Comparison of ENCODE assay signal across 8 cellular contexts in genomic region chr11:118594984-118595383, GRCh38. TPM values are rescaled to one million over a fixed set of nuclear protein-coding genes. Genes with fewer than 3 reads are reported as not detected.
A peak's percentile ranks its signal among the peaks of the same experiment; 100 is the strongest.
DNase-seq lines count a peak whose midpoint lies in the region; ATAC-seq and TF ChIP-seq lines count a peak whose summit lies in the region.
"Not testable (repeated sequence)": the region's sequence is repeated elsewhere in the genome, so short reads cannot be mapped to it uniquely, and the experiment has no call there.

No MANE protein-coding gene starts in this region.

- H3K36me3 Mint-ChIP-seq in activated CD8-positive, alpha-beta T cell treated with anti-CD3 and anti-CD28 coated beads for 36 hours (ENCODE audit: low read depth) = peaks cover 52% of the 10 kb centered on the region
- H3K36me3 Mint-ChIP-seq in neural progenitor cell = peaks cover 28% of the 10 kb centered on the region

- not testable (repeated sequence) for H3K4me3 ChIP-seq in KMS-11 (IDR thresholded peaks at IDR 0.05; ENCODE audit: insufficient read depth, low read depth, low read length); OCI-LY1 (ENCODE audit: low read depth, low read length, poor library complexity, severe bottlenecking); neural progenitor cell; uterus

- not testable (repeated sequence) for H3K27ac ChIP-seq in KMS-11; OCI-LY1 (ENCODE audit: low read depth, low read length, poor library complexity, severe bottlenecking); neural progenitor cell
- peak overlapping the region; percentile 32 for H3K27ac ChIP-seq in cingulate gyrus (ENCODE audit: low read depth, low read length)
- peak overlapping the region; percentile 19 to 72 for H3K27ac ChIP-seq in uterus

- H3K27me3 Mint-ChIP-seq in activated CD8-positive, alpha-beta T cell treated with anti-CD3 and anti-CD28 coated beads for 36 hours; neural progenitor cell (ENCODE audit: insufficient read depth, low read depth): not testable (repeated sequence)

- not testable (repeated sequence) for H3K27me3 ChIP-seq in KMS-11 (ENCODE audit: insufficient read depth, low read depth); OCI-LY1 (ENCODE audit: insufficient read depth, low read length); neural progenitor cell; uterus

- not testable (repeated sequence) for H3F3A ChIP-seq in OCI-LY1 (ENCODE audit: insufficient read depth, low read length); neural progenitor cell (ENCODE audit: low read depth)

- ATAC-seq in activated CD8-positive, alpha-beta T cell treated with anti-CD3 and anti-CD28 coated beads for 36 hours = peak; percentile 79
- ATAC-seq in left ventricle myocardium superior = peak; percentile 9

- not testable (repeated sequence) for H3K9me2 ChIP-seq in OCI-LY1 (ENCODE audit: low read depth, low read length)

- POLR2A ChIA-PET in activated CD8-positive, alpha-beta T cell treated with anti-CD3 and anti-CD28 coated beads for 36 hours (lab: Charles Lee) = interaction anchor here (0.7 to 1.4 kb wide), 3 partner anchors 10 to 13 kb away, joined by 3 to 5 read pairs (median 4); partner anchors contain the start of gene PHLDB1

- H3K4me3 Mint-ChIP-seq in activated CD8-positive, alpha-beta T cell treated with anti-CD3 and anti-CD28 coated beads for 36 hours; neural progenitor cell: not testable (repeated sequence)

- peak overlapping the region; percentile 15; the same call in 1 of the 2 replicates for H3K4me2 ChIP-seq in KMS-11
- not testable (repeated sequence) for H3K4me2 ChIP-seq in OCI-LY1 (ENCODE audit: low read length); neural progenitor cell

- DNase-seq in ELF-1 (ENCODE audit: low read depth, low spot score) = peak; percentile 53
- DNase-seq in activated CD8-positive, alpha-beta T cell treated with anti-CD3 and anti-CD28 coated beads for 36 hours = peak; percentile 17
- DNase-seq in left ventricle myocardium superior, uterus: not testable (repeated sequence)
- peak; percentile 47 for DNase-seq in neural progenitor cell (ENCODE audit: low spot score)

- H3K36me3 ChIP-seq in KMS-11 (ENCODE audit: insufficient read depth); uterus: not testable (repeated sequence)
- H3K36me3 ChIP-seq in OCI-LY1 (ENCODE audit: insufficient read depth, low read length) (peaks cover 76% of the 10 kb centered on the region), neural progenitor cell (peaks cover 24% of the 10 kb centered on the region)

- not testable (repeated sequence) for H3K9ac ChIP-seq in KMS-11; OCI-LY1 (ENCODE audit: low read length); neural progenitor cell

- peaks cover 19% of the 10 kb centered on the region for H3K4me1 ChIP-seq in KMS-11 (ENCODE audit: low read depth, poor library complexity, severe bottlenecking)
- not testable (repeated sequence) for H3K4me1 ChIP-seq in OCI-LY1 (ENCODE audit: insufficient read depth, low read length, severe bottlenecking); neural progenitor cell; uterus

- peaks cover 18% of the 10 kb centered on the region for H3K4me1 Mint-ChIP-seq in activated CD8-positive, alpha-beta T cell treated with anti-CD3 and anti-CD28 coated beads for 36 hours (ENCODE audit: low read depth)
- not testable (repeated sequence) for H3K4me1 Mint-ChIP-seq in neural progenitor cell

- not testable (repeated sequence) for H4K20me1 ChIP-seq in KMS-11 (ENCODE audit: insufficient read depth); OCI-LY1 (ENCODE audit: insufficient read depth, low read length)
- H4K20me1 ChIP-seq in neural progenitor cell (ENCODE audit: low read depth) = peaks cover 12% of the 10 kb centered on the region

- TF ChIP-seq CTCF in KMS-11 (conservative IDR thresholded peaks at IDR 0.05; ENCODE audit: low read depth, low read length) = peak; percentile 45; the same call in 1 of the 2 replicates
- TF ChIP-seq CTCF in OCI-LY1 (IDR thresholded peaks at IDR 0.05; ENCODE audit: low read length) = peak; percentile 12; the same call in 1 of the 2 replicates
- peak; percentile 64 for TF ChIP-seq CTCF in activated CD8-positive, alpha-beta T cell treated with anti-CD3 and anti-CD28 coated beads for 36 hours (IDR thresholded peaks at IDR 0.05)
- peak; percentile 65 for TF ChIP-seq CTCF in neural progenitor cell (IDR thresholded peaks at IDR 0.05)
- peak; percentile 46 to 82 (median 68) for TF ChIP-seq CTCF in uterus (IDR thresholded peaks at IDR 0.05)

- not testable (repeated sequence) for H3K79me2 ChIP-seq in KMS-11 (ENCODE audit: insufficient read depth, low read depth); OCI-LY1 (ENCODE audit: insufficient read depth, low read length); neural progenitor cell (ENCODE audit: low read depth)

- intact Hi-C loops in activated CD8-positive, alpha-beta T cell treated with anti-CD3 and anti-CD28 coated beads for 36 hours (cut with micrococcal nuclease) = not testable (repeated sequence)
- intact Hi-C loops in left ventricle myocardium superior (cut with micrococcal nuclease) = loop anchor here (10.0 kb wide), 1 partner anchor 60 kb away; no protein-coding TSS in a partner anchor
- intact Hi-C loops in uterus (cut with DNase I; ENCODE audit: low total_unique reads) = loop anchor here (10.0 kb wide), 1 partner anchor 70 kb away; no protein-coding TSS in a partner anchor

- not testable (repeated sequence) for H2AFZ ChIP-seq in KMS-11 (ENCODE audit: low read depth); OCI-LY1 (ENCODE audit: low read length); neural progenitor cell (replicated peaks)

- not testable (repeated sequence) for TF ChIP-seq POLR2A in uterus (IDR thresholded peaks at IDR 0.05)

- not testable (repeated sequence) for H3K9me3 ChIP-seq in OCI-LY1 (ENCODE audit: low read length); neural progenitor cell (ENCODE audit: low read depth); uterus

- CTCF ChIA-PET in activated CD8-positive, alpha-beta T cell treated with anti-CD3 and anti-CD28 coated beads for 36 hours (lab: Charles Lee) = interaction anchor here (0.6 to 4.7 kb wide), 28 partner anchors 11 to 450 kb away, joined by 3 to 177 read pairs (median 4); partner anchors contain the start of genes ARCN1 and PHLDB1

- H3K27ac Mint-ChIP-seq in activated CD8-positive, alpha-beta T cell treated with anti-CD3 and anti-CD28 coated beads for 36 hours = peak overlapping the region; percentile 49
- not testable (repeated sequence) for H3K27ac Mint-ChIP-seq in neural progenitor cell

- not testable (repeated sequence) for H3K9me3 Mint-ChIP-seq in activated CD8-positive, alpha-beta T cell treated with anti-CD3 and anti-CD28 coated beads for 36 hours; neural progenitor cell

RNA-seq across cellular contexts. Expression of gene PHLDB1, which starts 12.4 kb away (rescaled TPM):
- 1 to 10 TPM; 3.0 to 5.1 TPM for total RNA-seq in activated CD8-positive, alpha-beta T cell treated with anti-CD3 and anti-CD28 coated beads for 36 hours
- total RNA-seq in left ventricle myocardium superior (97.7 TPM), neural progenitor cell (ENCODE audit: low replicate concordance) (35.7 and 100 TPM in 2 replicates), uterus (100 to 1,000 TPM in 3 of 4 donors, 10 to 100 TPM in 1; 53.5 to 517 (median 287) TPM)

RNA-seq across cellular contexts. Expression of gene ARCN1, which starts 22.8 kb away (rescaled TPM):
- total RNA-seq in activated CD8-positive, alpha-beta T cell treated with anti-CD3 and anti-CD28 coated beads for 36 hours = 100 to 1,000 TPM; 134 to 135 TPM
- total RNA-seq in left ventricle myocardium superior (97.1 TPM), neural progenitor cell (ENCODE audit: low replicate concordance) (97.8 and 112 TPM in 2 replicates), uterus (100 to 1,000 TPM in 2 of 4 donors, 10 to 100 TPM in 2; 55.3 to 154 (median 112) TPM)

RNA-seq across cellular contexts. Expression of gene IFT46, which starts 29.3 kb away (rescaled TPM):
- total RNA-seq in activated CD8-positive, alpha-beta T cell treated with anti-CD3 and anti-CD28 coated beads for 36 hours = 10 to 100 TPM; 14.9 to 16.0 TPM
- 22.4 TPM for total RNA-seq in left ventricle myocardium superior
- total RNA-seq in neural progenitor cell (ENCODE audit: low replicate concordance) = 40.1 and 47.5 TPM in 2 replicates
- total RNA-seq in uterus = 10 to 100 TPM; 37.4 to 73.5 (median 58.7) TPM

Comparison
In these comparisons a context has a peak if more than half of its experiments do, and no peak if none do; other contexts are left out.
1. CTCF ChIP-seq: peak in every context shown above with its lines; median percentile 68 in uterus; 65 in neural progenitor cell; 64 in activated CD8-positive, alpha-beta T cell treated with anti-CD3 and anti-CD28 coated beads for 36 hours; 45 in KMS-11; 12 in OCI-LY1.